Comparison of ENCODE assay signal across 9 cellular contexts in the genomic region with DNA sequence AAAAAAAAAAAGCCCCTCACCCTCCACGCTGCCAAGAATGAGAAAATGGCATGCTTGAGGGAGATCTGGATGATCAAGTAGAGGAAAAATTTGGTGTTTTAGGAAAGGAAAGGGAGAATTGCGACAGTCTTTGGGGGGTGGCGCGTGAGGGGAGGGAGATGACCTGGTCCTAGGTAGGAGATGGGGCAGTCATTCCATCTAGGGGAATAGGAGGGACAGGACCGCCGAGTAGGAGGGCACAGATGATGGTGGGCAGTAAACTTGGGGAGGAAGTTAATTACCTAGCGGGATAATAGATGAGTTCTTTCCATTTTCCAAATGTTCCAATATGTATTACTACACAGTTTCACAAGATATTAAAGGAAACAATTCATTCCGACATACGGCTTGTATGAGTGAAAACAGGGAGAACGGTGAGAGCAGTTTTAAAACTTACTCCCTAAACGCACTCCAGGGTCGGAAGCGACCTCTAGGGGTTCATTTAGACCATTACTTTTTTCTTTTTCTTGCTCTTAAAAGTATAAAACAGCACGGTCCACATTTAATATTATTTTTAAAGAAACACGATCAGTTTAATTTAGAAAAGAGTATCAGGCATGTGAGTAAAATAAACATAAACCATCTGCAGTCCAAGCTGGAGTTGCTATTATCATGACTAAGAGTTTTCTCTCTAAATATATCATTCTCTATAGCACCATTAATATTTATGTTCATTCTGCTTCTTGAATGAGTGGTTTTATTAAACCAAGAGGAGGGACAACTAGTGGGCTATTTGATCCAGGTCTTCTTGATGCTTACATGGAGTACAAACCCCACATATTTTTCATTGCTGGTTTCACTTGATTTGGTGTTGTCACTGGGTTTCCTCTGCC. TPM values are rescaled to one million over a fixed set of nuclear protein-coding genes. Genes with fewer than 3 reads are reported as not detected.
DNase-seq lines count a peak whose midpoint lies in the region; ATAC-seq and TF ChIP-seq lines count a peak whose summit lies in the region.
"Had no signal": no experiment of that assay in that cellular context is flagged by ENCODE, and none has a peak within 500 bp of the region (broad histone marks: within the 10 kb centered on the region; RNA-seq: fewer than 3 reads in every experiment).

No MANE protein-coding gene starts in this region.

- H3K79me2 ChIP-seq in mesendoderm (ENCODE audit: control insufficient read depth, insufficient read depth, low read length) = no peaks in the 10 kb centered on the region

- H2BK120ac ChIP-seq in mesendoderm (ENCODE audit: low read depth, low read length) = no peak overlapping the region

- DNase-seq in NCI-H1092 treated with DMSO at 0.1 percent for 48 hours (lab: John Stamatoyannopoulos, UW) = peak; percentile 28
- no peak for DNase-seq in NCI-H1092 (lab: John Stamatoyannopoulos, UW)
- peak; percentile 77 for DNase-seq in SHP77 treated with DMSO at 0.1 percent for 48 hours (lab: John Stamatoyannopoulos, UW)
- DNase-seq in colonic mucosa = peak; percentile 51
- DNase-seq in mesendoderm = peak; percentile 60

- H3K9ac ChIP-seq in HUES64 (ENCODE audit: low read depth, low read length) (no peak overlapping the region), colonic mucosa (ENCODE audit: low read depth in 2 of 2, low read length in 2 of 2) (no peak overlapping the region), mesendoderm (ENCODE audit: low read length) (no peak overlapping the region)
- H3K9ac ChIP-seq: BLaER1 treated with 17β-estradiol and CSF1 and Interleukin-3, amounts not matched to agents 10 nM and 100 nM had no signal

- no peak overlapping the region for H2BK5ac ChIP-seq in mesendoderm (ENCODE audit: low read length)

- H4K8ac ChIP-seq in mesendoderm (ENCODE audit: low read depth, low read length) = no peak overlapping the region

- H3K27ac ChIP-seq in HUES64 (ENCODE audit: low read depth, low read length) (no peak overlapping the region), colonic mucosa (no peak overlapping the region), mesendoderm (ENCODE audit: low read depth, low read length) (no peak overlapping the region)
- H3K27ac ChIP-seq: BLaER1 treated with 17β-estradiol and CSF1 and Interleukin-3, amounts not matched to agents 10 nM and 100 nM had no signal

- no peak overlapping the region for H3K4ac ChIP-seq in mesendoderm (ENCODE audit: low read depth, low read length)

- H3K27me3 ChIP-seq in HUES64 (ENCODE audit: insufficient read depth, low read length) = peaks cover 8% of the 10 kb centered on the region; the same call in 1 of the 2 replicates
- H3K27me3 ChIP-seq in colonic mucosa = no peaks in the 10 kb centered on the region
- no peaks in the 10 kb centered on the region for H3K27me3 ChIP-seq in mesendoderm (ENCODE audit: insufficient read depth, low read length, poor library complexity)
- H3K27me3 ChIP-seq: BLaER1 treated with 17β-estradiol and CSF1 and Interleukin-3, amounts not matched to agents 10 nM and 100 nM had no signal

- no peak overlapping the region for H2AK5ac ChIP-seq in mesendoderm (ENCODE audit: low read length)

- no peak overlapping the region for H2BK15ac ChIP-seq in mesendoderm (replicated peaks; ENCODE audit: low read depth)

- no peak overlapping the region for H3K56ac ChIP-seq in mesendoderm (ENCODE audit: low read length)

- intact Hi-C loops in colonic mucosa (cut with DNase I) = loop anchor here (5.0 to 10.0 kb wide), 2 partner anchors 69 to 156 kb away; a partner anchor contains a TSS

- peaks cover 2% of the 10 kb centered on the region for H3K79me1 ChIP-seq in mesendoderm (ENCODE audit: low read length)

- peaks cover 19% of the 10 kb centered on the region; the same call in 1 of the 2 replicates for H3K4me1 ChIP-seq in HUES64 (ENCODE audit: insufficient read depth, low read length)
- H3K4me1 ChIP-seq in colonic mucosa = peaks cover 9% of the 10 kb centered on the region
- no peaks in the 10 kb centered on the region for H3K4me1 ChIP-seq in mesendoderm (ENCODE audit: control insufficient read depth, low read depth, low read length)

- H3K4me3 ChIP-seq in HUES64 (ENCODE audit: low read length) (peak overlapping the region; percentile 53), colonic mucosa (no peak overlapping the region), mesendoderm (ENCODE audit: low read length) (no peak overlapping the region)
- H3K4me3 ChIP-seq: BLaER1 treated with 17β-estradiol and CSF1 and Interleukin-3, amounts not matched to agents 10 nM and 100 nM had no signal

- no peak overlapping the region for H4K5ac ChIP-seq in mesendoderm (ENCODE audit: low read length)

- no peaks in the 10 kb centered on the region for H3K36me3 ChIP-seq in HUES64 (ENCODE audit: insufficient read depth, low read length)
- H3K36me3 ChIP-seq in colonic mucosa = no peaks in the 10 kb centered on the region
- H3K36me3 ChIP-seq in mesendoderm (ENCODE audit: control insufficient read depth, insufficient read depth, low read length) = no peaks in the 10 kb centered on the region
- H3K36me3 ChIP-seq: BLaER1 treated with 17β-estradiol and CSF1 and Interleukin-3, amounts not matched to agents 10 nM and 100 nM had no signal

- H3K4me2 ChIP-seq in mesendoderm (ENCODE audit: low read length) = no peak overlapping the region

- H3K18ac ChIP-seq in mesendoderm (ENCODE audit: low read length) = no peak overlapping the region

- H3K23ac ChIP-seq in mesendoderm (ENCODE audit: low read length) = no peak overlapping the region

- peak; percentile 68 for TF ChIP-seq CTCF in colonic mucosa (IDR thresholded peaks at IDR 0.05)

- no peaks in the 10 kb centered on the region for H3K9me3 ChIP-seq in HUES64 (ENCODE audit: insufficient read depth, low read depth, low read length)
- no peaks in the 10 kb centered on the region for H3K9me3 ChIP-seq in colonic mucosa
- H3K9me3 ChIP-seq: BLaER1 treated with 17β-estradiol and CSF1 and Interleukin-3, amounts not matched to agents 10 nM and 100 nM had no signal

- ATAC-seq in HG02623 (IDR thresholded peaks at IDR 0.05; ENCODE audit: unreplicated experiment) = no peak
- ATAC-seq in HG02973 (IDR thresholded peaks at IDR 0.05; ENCODE audit: unreplicated experiment) = no peak

- WGBS in HUES64 = 16% methylated on average over 12 of the region's 15 CpGs
- WGBS in mesendoderm (ENCODE audit: extremely low coverage, insufficient coverage, low lambda C conversion rate) = no CpG with 5 or more reads among the region's 15 CpGs

RNA-seq across cellular contexts. Expression of a gene that starts 3.0 kb away (rescaled TPM):
- 18.2 TPM for polyA plus RNA-seq in HUES64 (2013, experiment 1 of 2)
- 16.7 TPM for polyA plus RNA-seq in HUES64 (2013, experiment 2 of 2)
- 10 to 100 TPM; 12.1 to 20.7 TPM for total RNA-seq in colonic mucosa
- polyA plus RNA-seq in mesendoderm (2013, experiment 1 of 2) = 12.8 TPM
- 12.3 TPM for polyA plus RNA-seq in mesendoderm (2013, experiment 2 of 2)

RNA-seq across cellular contexts. Expression of a gene that starts 11.5 kb away (rescaled TPM):
- 36.0 TPM for polyA plus RNA-seq in HUES64 (2013, experiment 1 of 2)
- 31.4 TPM for polyA plus RNA-seq in HUES64 (2013, experiment 2 of 2)
- total RNA-seq in colonic mucosa = 10 to 100 TPM; 33.3 to 43.8 TPM
- polyA plus RNA-seq in mesendoderm (2013, experiment 1 of 2) = 42.6 TPM
- 42.7 TPM for polyA plus RNA-seq in mesendoderm (2013, experiment 2 of 2)

RNA-seq across cellular contexts. Expression of a gene that starts 41.1 kb away (rescaled TPM):
- 2.6 TPM for polyA plus RNA-seq in HUES64 (2013, experiment 1 of 2)
- 1.9 TPM for polyA plus RNA-seq in HUES64 (2013, experiment 2 of 2)
- total RNA-seq in colonic mucosa = 100 to 1,000 TPM; 489 to 682 TPM
- polyA plus RNA-seq in mesendoderm (2013, experiment 1 of 2) = 1.2 TPM
- 1.1 TPM for polyA plus RNA-seq in mesendoderm (2013, experiment 2 of 2)
